Comparison of ENCODE assay signal across 1 cellular context in the genomic region with DNA sequence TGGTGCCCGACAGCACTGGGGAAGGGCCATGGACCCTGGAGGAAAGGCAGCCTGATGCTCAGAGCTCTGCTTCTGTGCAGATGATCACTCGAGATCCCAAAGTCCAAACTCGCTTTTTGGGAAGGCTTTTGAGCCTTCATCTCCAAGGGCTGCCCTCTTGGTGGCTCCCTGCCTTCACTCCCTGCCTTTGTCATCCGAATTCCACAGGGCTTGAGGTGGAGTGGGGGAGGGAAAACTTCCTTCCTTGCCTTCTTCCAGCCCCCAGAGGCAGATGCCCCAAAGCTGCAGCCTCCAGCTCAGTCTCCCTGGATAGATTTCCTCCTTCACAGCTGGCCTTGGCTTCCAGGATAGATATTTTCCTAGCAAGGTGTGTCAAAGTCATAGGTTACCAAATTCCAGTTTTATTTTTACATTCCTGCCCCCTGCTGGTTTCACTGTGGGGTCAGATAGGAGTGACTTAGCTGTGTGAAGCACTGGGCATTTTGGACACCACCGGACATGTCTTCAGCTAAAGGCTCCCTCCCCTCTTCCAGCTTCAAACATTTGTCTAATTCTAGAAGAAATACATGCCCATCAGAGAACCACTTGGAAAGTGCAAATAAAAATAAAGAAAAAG.
TF ChIP-seq lines count a peak whose summit lies in the region.

No MANE protein-coding gene starts in this region.

TF ChIP-seq in IMR-90, 13 proteins besides CTCF, POLR2A, EP300 and RAD21:
- TF ChIP-seq, protein P1, sequence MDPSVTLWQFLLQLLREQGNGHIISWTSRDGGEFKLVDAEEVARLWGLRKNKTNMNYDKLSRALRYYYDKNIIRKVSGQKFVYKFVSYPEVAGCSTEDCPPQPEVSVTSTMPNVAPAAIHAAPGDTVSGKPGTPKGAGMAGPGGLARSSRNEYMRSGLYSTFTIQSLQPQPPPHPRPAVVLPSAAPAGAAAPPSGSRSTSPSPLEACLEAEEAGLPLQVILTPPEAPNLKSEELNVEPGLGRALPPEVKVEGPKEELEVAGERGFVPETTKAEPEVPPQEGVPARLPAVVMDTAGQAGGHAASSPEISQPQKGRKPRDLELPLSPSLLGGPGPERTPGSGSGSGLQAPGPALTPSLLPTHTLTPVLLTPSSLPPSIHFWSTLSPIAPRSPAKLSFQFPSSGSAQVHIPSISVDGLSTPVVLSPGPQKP (IDR thresholded peaks at IDR 0.05; ENCODE audit: borderline replicate concordance, low read depth, low read length) = no peak
- no peak for TF ChIP-seq MAZ (IDR thresholded peaks at IDR 0.05; ENCODE audit: borderline replicate concordance, low read depth, low read length)
- TF ChIP-seq FOS (IDR thresholded peaks at IDR 0.05; ENCODE audit: low read depth, low read length) = no peak
- TF ChIP-seq CEBPB (IDR thresholded peaks at IDR 0.05; ENCODE audit: low read depth, low read length) = no peak
